Comparison of ENCODE assay signal across 8 cellular contexts in genomic region chr19:39498262-39499081, GRCh38. TPM values are rescaled to one million over a fixed set of nuclear protein-coding genes. Genes with fewer than 3 reads are reported as not detected.
DNase-seq lines count a peak whose midpoint lies in the region; ATAC-seq, FAIRE-seq and TF ChIP-seq lines count a peak whose summit lies in the region.

TSS of gene DLL3 (plus strand) at chr19:39498947. CDS start at chr19:39498975, 28 bp downstream.

- ATAC-seq in pancreas, result peak; percentile 36 to 55 (median 38)
- no peak for ATAC-seq in aorta (ENCODE audit: low FRiP score)
- ATAC-seq in HG03039 (IDR thresholded peaks at IDR 0.05; ENCODE audit: unreplicated experiment), result no peak

- H3K9me3 ChIP-seq in pancreas (no peaks in the 10 kb centered on the region), aorta (ENCODE audit: control insufficient read depth, low read length) (no peaks in the 10 kb centered on the region)

- H3K27me3 ChIP-seq in pancreas (peaks cover 0 to 4% (median 2%) of the 10 kb centered on the region in 4 donors), aorta (ENCODE audit: control insufficient read depth in 1 of 2, insufficient read depth in 2 of 2, low read length in 1 of 2) (no peaks in the 10 kb centered on the region)

- 2% methylated on average over 37 to 38 of the region's 38 CpGs for WGBS in pancreas, 2 donors
- 1% methylated on average over 38 of the region's 38 CpGs for WGBS in aorta, 2 donors

- no peak for TF ChIP-seq CTCF in pancreas (IDR thresholded peaks at IDR 0.05)

- H3K4me3 ChIP-seq in pancreas (peak within 1 kb of the TSS in 2 of 4 donors; percentile 4 to 17), aorta (ENCODE audit: low read length in 2 of 2) (no peak within 1 kb of the TSS)

- peak; percentile 23 to 24 for DNase-seq in stimulated activated CD4-positive, alpha-beta T cell treated with anti-CD3 and anti-CD28 coated beads, Interleukin-2, amount 100 ng/mL, for 24 hours
- no peak for DNase-seq in stimulated activated CD4-positive, alpha-beta T cell treated with anti-CD3 and anti-CD28 coated beads, Interleukin-4, amount 100 ng/mL, for 24 hours
- peak; percentile 74 for DNase-seq in NCI-H82 treated with DMSO at 0.1 percent for 48 hours (lab: John Stamatoyannopoulos, UW; ENCODE audit: unreplicated experiment)
- DNase-seq in cerebellum (ENCODE audit: low spot score), result no peak
- DNase-seq in pancreas, result no peak
- no peak for DNase-seq in aorta
- DNase-seq in GM19240 (ENCODE audit: insufficient read length, low spot score), result no peak

- FAIRE-seq in pancreas (lab: Jason Lieb, UNC), result no peak

- intact Hi-C loops in pancreas (cut with DNase I), result no loop called here
- intact Hi-C loops in aorta (cut with DNase I), result no loop called here

- H3K27ac ChIP-seq in pancreas, result no peak within 1 kb of the TSS
- H3K27ac ChIP-seq in aorta (ENCODE audit: low read depth in 1 of 2, low read length in 2 of 2), result no peak within 1 kb of the TSS

- H3K4me1 ChIP-seq in pancreas, result peaks cover 6 to 8% (median 7%) of the 10 kb centered on the region in 3 donors
- no peaks in the 10 kb centered on the region for H3K4me1 ChIP-seq in aorta (ENCODE audit: control insufficient read depth in 1 of 2, insufficient read depth in 2 of 2, low read length in 2 of 2)

- H3K36me3 ChIP-seq in pancreas, result no peaks in the 10 kb centered on the region
- no peaks in the 10 kb centered on the region for H3K36me3 ChIP-seq in aorta (ENCODE audit: control insufficient read depth in 1 of 2, insufficient read depth in 2 of 2, low read length in 1 of 2)

RNA-seq across cellular contexts. Expression of gene DLL3, which starts in this region (rescaled TPM):
- total RNA-seq in cerebellum (16.8 TPM), pancreas (under 1 TPM in 1 of 6 donors, not detected in 5; 0.13 TPM), aorta (not detected)
- polyA plus RNA-seq in pancreas (under 1 TPM in 1 of 2 donors, not detected in 1; 0.14 TPM), aorta (not detected)

Comparison
In these comparisons a context has a peak if more than half of its experiments do, and no peak if none do; other contexts are left out.
1. RNA of gene DLL3 (total RNA-seq): 16.8 TPM in cerebellum (single experiment); 0.13 TPM in pancreas and not detected in aorta; every median in the first group is over 10 times any median in the second.
2. DNase-seq: peak in stimulated activated CD4-positive, alpha-beta T cell treated with anti-CD3 and anti-CD28 coated beads, Interleukin-2, amount 100 ng/mL, for 24 hours (2 of 2) and NCI-H82 treated with DMSO at 0.1 percent for 48 hours (single experiment); none in stimulated activated CD4-positive, alpha-beta T cell treated with anti-CD3 and anti-CD28 coated beads, Interleukin-4, amount 100 ng/mL, for 24 hours (single experiment), cerebellum (single experiment), pancreas (0 of 6), aorta (0 of 2) and GM19240 (single experiment).
3. Peak in ATAC-seq in pancreas; RNA of the gene not detected or under 1 TPM.